Comparison of ENCODE assay signal across 10 cellular contexts in genomic region chr22:20239063-20239950, GRCh38. TPM values are rescaled to one million over a fixed set of nuclear protein-coding genes. Genes with fewer than 3 reads are reported as not detected.
DNase-seq lines count a peak whose midpoint lies in the region; ATAC-seq, FAIRE-seq and TF ChIP-seq lines count a peak whose summit lies in the region.
"Had no signal": no experiment of that assay in that cellular context is flagged by ENCODE, and none has a peak within 500 bp of the region (broad histone marks: within the 10 kb centered on the region; RNA-seq: fewer than 3 reads in every experiment).

No MANE protein-coding gene starts in this region.

- intact Hi-C loops in thyroid gland (cut with DNase I), result no loop called here

- H3K27ac ChIP-seq in thyroid gland, result no peak overlapping the region
- H3K27ac ChIP-seq: epithelial cell of prostate, prostate gland had no signal

- no peak for FAIRE-seq in H54 (lab: Jason Lieb, UNC)

- H3K4me2 ChIP-seq in skeletal muscle satellite cell (ENCODE audit: low read length), result peak overlapping the region; percentile 48

- H3K36me3 ChIP-seq in skeletal muscle satellite cell (ENCODE audit: insufficient read depth, low read length) (no peaks in the 10 kb centered on the region), thyroid gland (no peaks in the 10 kb centered on the region)
- H3K36me3 ChIP-seq: prostate gland had no signal

- H3K27me3 ChIP-seq in skeletal muscle satellite cell (ENCODE audit: control insufficient read depth, insufficient read depth, low read length), result peaks cover 12% of the 10 kb centered on the region
- H3K27me3 ChIP-seq in thyroid gland, result no peaks in the 10 kb centered on the region

- TF ChIP-seq POLR2A in H54 (IDR thresholded peaks at IDR 0.05; ENCODE audit: low read depth, low read length), result no peak
- no peak for TF ChIP-seq POLR2A in thyroid gland (IDR thresholded peaks at IDR 0.05)

- 50 to 53% methylated on average over 13 to 19 of the region's 35 CpGs for WGBS in thyroid gland, 2 donors

- no peaks in the 10 kb centered on the region for H3K36me3 Mint-ChIP-seq in T-helper 2 cell treated with Interferon-gamma antibody and Interleukin-4, amounts not matched to agents 5 μg/mL and 100 μg/mL, for 36 hours (ENCODE audit: low read depth)
- H3K36me3 Mint-ChIP-seq in activated T-helper 17 cell treated with anti-CD3 and anti-CD28 coated beads, Interleukin-2, amount 50 U/mL, for 72 hours (ENCODE audit: low read depth), result no peaks in the 10 kb centered on the region

- H3K9me3 ChIP-seq in skeletal muscle satellite cell (replicated peaks; ENCODE audit: low read length), result no peaks in the 10 kb centered on the region
- no peaks in the 10 kb centered on the region for H3K9me3 ChIP-seq in thyroid gland
- H3K9me3 ChIP-seq: prostate gland had no signal

- no peak for TF ChIP-seq CTCF in fibroblast of villous mesenchyme (IDR thresholded peaks at IDR 0.05; ENCODE audit: insufficient read depth, low read depth, low read length)
- no peak for TF ChIP-seq CTCF in thyroid gland (IDR thresholded peaks at IDR 0.05)

- no peak overlapping the region for H3K4me3 ChIP-seq in fibroblast of villous mesenchyme (ENCODE audit: low read depth, low read length)
- H3K4me3 ChIP-seq in skeletal muscle satellite cell (ENCODE audit: low read length), result no peak overlapping the region
- no peak overlapping the region for H3K4me3 ChIP-seq in thyroid gland (replicated peaks in 1 of 3)
- H3K4me3 ChIP-seq: prostate gland had no signal

- H3K9ac ChIP-seq in skeletal muscle satellite cell (ENCODE audit: low read depth, low read length), result no peak overlapping the region

- DNase-seq in ELR (ENCODE audit: low read depth) (peak; percentile 42), fibroblast of villous mesenchyme (ENCODE audit: low read depth) (peak; percentile 26), H54 (ENCODE audit: insufficient read length, low spot score) (no peak), thyroid gland (no peak)
- DNase-seq in T-helper 2 cell treated with Interferon-gamma antibody and Interleukin-4, amounts not matched to agents 5 μg/mL and 100 μg/mL, for 36 hours (ENCODE audit: low spot score), result no peak

- no peaks in the 10 kb centered on the region for H3K9me3 Mint-ChIP-seq in T-helper 2 cell treated with Interferon-gamma antibody and Interleukin-4, amounts not matched to agents 5 μg/mL and 100 μg/mL, for 36 hours
- no peaks in the 10 kb centered on the region for H3K9me3 Mint-ChIP-seq in activated T-helper 17 cell treated with anti-CD3 and anti-CD28 coated beads, Interleukin-2, amount 50 U/mL, for 72 hours

- peaks cover 16% of the 10 kb centered on the region for H3K4me1 Mint-ChIP-seq in T-helper 2 cell treated with Interferon-gamma antibody and Interleukin-4, amounts not matched to agents 5 μg/mL and 100 μg/mL, for 36 hours (ENCODE audit: low read depth)
- H3K4me1 Mint-ChIP-seq in activated T-helper 17 cell treated with anti-CD3 and anti-CD28 coated beads, Interleukin-2, amount 50 U/mL, for 72 hours, result peaks cover 11% of the 10 kb centered on the region

- H3K27ac Mint-ChIP-seq in T-helper 2 cell treated with Interferon-gamma antibody and Interleukin-4, amounts not matched to agents 5 μg/mL and 100 μg/mL, for 36 hours, result peak overlapping the region; percentile 57
- H3K27ac Mint-ChIP-seq in activated T-helper 17 cell treated with anti-CD3 and anti-CD28 coated beads, Interleukin-2, amount 50 U/mL, for 72 hours, result no peak overlapping the region

- ATAC-seq in activated T-helper 17 cell treated with anti-CD3 and anti-CD28 coated beads, Interleukin-2, amount 50 U/mL, for 72 hours (replicated peaks), result no peak
- ATAC-seq in HG02885 (IDR thresholded peaks at IDR 0.05; ENCODE audit: poor library complexity, unreplicated experiment), result no peak

- no peak overlapping the region for H3K4me3 Mint-ChIP-seq in T-helper 2 cell treated with Interferon-gamma antibody and Interleukin-4, amounts not matched to agents 5 μg/mL and 100 μg/mL, for 36 hours
- H3K4me3 Mint-ChIP-seq in activated T-helper 17 cell treated with anti-CD3 and anti-CD28 coated beads, Interleukin-2, amount 50 U/mL, for 72 hours, result no peak overlapping the region

- no peaks in the 10 kb centered on the region for H3K27me3 Mint-ChIP-seq in T-helper 2 cell treated with Interferon-gamma antibody and Interleukin-4, amounts not matched to agents 5 μg/mL and 100 μg/mL, for 36 hours (ENCODE audit: low read depth)
- H3K27me3 Mint-ChIP-seq in activated T-helper 17 cell treated with anti-CD3 and anti-CD28 coated beads, Interleukin-2, amount 50 U/mL, for 72 hours, result no peaks in the 10 kb centered on the region

- H3K4me1 ChIP-seq in skeletal muscle satellite cell (ENCODE audit: control insufficient read depth, insufficient read depth, low read length) (peaks cover 17% of the 10 kb centered on the region), thyroid gland (peaks cover 8 to 27% of the 10 kb centered on the region in 2 donors)

RNA-seq across cellular contexts. Expression of gene RTN4R, which starts 28.8 kb away (rescaled TPM):
- total RNA-seq in fibroblast of villous mesenchyme (0.97 and 1.3 TPM in 2 replicates), thyroid gland (1 to 10 TPM; 4.0 to 8.6 (median 5.9) TPM)
- total RNA-seq in skeletal muscle satellite cell (2012; rRNA removed), result under 0.01 and 0.25 TPM in 2 replicates
- 1 to 10 TPM; 1.4 to 2.6 TPM for total RNA-seq in activated T-helper 17 cell treated with anti-CD3 and anti-CD28 coated beads, Interleukin-2, amount 50 U/mL, for 72 hours

Comparison
In these comparisons a context has a peak if more than half of its experiments do, and no peak if none do; other contexts are left out.
1. DNase-seq: peak in ELR (single experiment) and fibroblast of villous mesenchyme (single experiment); none in T-helper 2 cell treated with Interferon-gamma antibody and Interleukin-4, amounts not matched to agents 5 μg/mL and 100 μg/mL, for 36 hours (single experiment), H54 (single experiment) and thyroid gland (0 of 2).